In the genomic region with DNA sequence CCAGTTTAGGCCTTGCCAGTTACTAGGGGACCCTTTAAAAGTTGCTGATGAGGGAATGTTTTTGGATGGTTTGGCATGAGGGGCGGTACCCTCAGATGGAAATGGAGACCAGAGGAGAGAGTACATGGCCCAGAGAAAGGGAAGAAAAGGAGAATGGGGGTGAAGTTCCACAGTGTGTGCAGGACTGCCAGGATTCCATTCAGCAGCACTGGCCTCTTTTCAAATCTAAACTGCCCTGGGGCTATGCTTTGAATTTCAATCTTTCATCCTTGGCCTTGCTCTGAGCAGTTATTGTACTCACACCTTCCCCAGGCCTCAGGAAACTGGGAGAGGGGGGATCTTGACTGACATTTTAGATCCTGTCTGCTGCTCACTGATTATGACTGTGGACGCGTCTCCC, we compare ENCODE assay signal across 7 cellular contexts. TPM values are rescaled to one million over a fixed set of nuclear protein-coding genes. Genes with fewer than 3 reads are reported as not detected.
DNase-seq lines count a peak whose midpoint lies in the region; ATAC-seq and TF ChIP-seq lines count a peak whose summit lies in the region.
"Had no signal": no experiment of that assay in that cellular context is flagged by ENCODE, and none has a peak within 500 bp of the region (broad histone marks: within the 10 kb centered on the region; RNA-seq: fewer than 3 reads in every experiment).

No MANE protein-coding gene starts in this region.

- H3K4me1 ChIP-seq in left ventricle myocardium inferior (peaks cover 67% of the 10 kb centered on the region), heart left ventricle (peaks cover 13 to 64% (median 40%) of the 10 kb centered on the region in 12 donors), upper lobe of right lung (peaks cover 60% of the 10 kb centered on the region), spleen (peaks cover 22 to 85% (median 56%) of the 10 kb centered on the region in 6 donors), SJCRH30 (peaks cover 20% of the 10 kb centered on the region)

- ATAC-seq in heart left ventricle: no peak
- no peak for ATAC-seq in upper lobe of right lung
- ATAC-seq: body of pancreas had no signal

- TF ChIP-seq CTCF in left ventricle myocardium inferior (IDR thresholded peaks at IDR 0.05; ENCODE audit: borderline replicate concordance): no peak
- no peak for TF ChIP-seq CTCF in heart left ventricle (IDR thresholded peaks at IDR 0.05)
- TF ChIP-seq CTCF in fibroblast of villous mesenchyme (IDR thresholded peaks at IDR 0.05; ENCODE audit: insufficient read depth, low read depth, low read length): no peak
- TF ChIP-seq CTCF in upper lobe of right lung (IDR thresholded peaks at IDR 0.05): no peak
- TF ChIP-seq CTCF in spleen (IDR thresholded peaks at IDR 0.05 in 8 of 11, conservative IDR thresholded peaks at IDR 0.05 in 3 of 11): no peak

- DNase-seq in left ventricle myocardium inferior: no peak
- no peak for DNase-seq in heart left ventricle
- DNase-seq in fibroblast of villous mesenchyme (ENCODE audit: low read depth): no peak
- DNase-seq in upper lobe of right lung: no peak
- DNase-seq in spleen: no peak
- no peak for DNase-seq in SJCRH30

- TF ChIP-seq POLR2A in heart left ventricle (IDR thresholded peaks at IDR 0.05) (no peak), spleen (IDR thresholded peaks at IDR 0.05) (no peak)

- H3K4me3 ChIP-seq in left ventricle myocardium inferior: peak overlapping the region; percentile 90
- peak overlapping the region in 3 of 12 donors; percentile 3 to 99 (median 99) for H3K4me3 ChIP-seq in heart left ventricle
- peak overlapping the region; percentile 93 for H3K4me3 ChIP-seq in fibroblast of villous mesenchyme (ENCODE audit: low read depth, low read length)
- peak overlapping the region; percentile 87 for H3K4me3 ChIP-seq in upper lobe of right lung
- peak overlapping the region in 1 of 8 donors; percentile 86 for H3K4me3 ChIP-seq in spleen
- H3K4me3 ChIP-seq in SJCRH30: no peak overlapping the region
- H3K4me3 ChIP-seq: body of pancreas had no signal

- no peaks in the 10 kb centered on the region for H3K27me3 ChIP-seq in left ventricle myocardium inferior (ENCODE audit: low read depth)
- no peaks in the 10 kb centered on the region for H3K27me3 ChIP-seq in heart left ventricle
- H3K27me3 ChIP-seq in upper lobe of right lung: no peaks in the 10 kb centered on the region
- no peaks in the 10 kb centered on the region for H3K27me3 ChIP-seq in spleen (replicated peaks in 1 of 7)
- no peaks in the 10 kb centered on the region for H3K27me3 ChIP-seq in SJCRH30
- H3K27me3 ChIP-seq: body of pancreas had no signal

- 70 to 81% (median 74%) methylated on average over 3 of the region's 3 CpGs for WGBS in heart left ventricle, 4 donors
- WGBS in spleen, 5 donors: 81 to 94% (median 91%) methylated on average over 3 of the region's 3 CpGs

- peak overlapping the region; percentile 99 for H3K27ac ChIP-seq in left ventricle myocardium inferior (replicated peaks)
- H3K27ac ChIP-seq in heart left ventricle: peak overlapping the region in 4 of 12 donors; percentile 95 to 100 (median 99)
- peak overlapping the region; percentile 100 for H3K27ac ChIP-seq in upper lobe of right lung
- H3K27ac ChIP-seq in spleen: peak overlapping the region in 4 of 8 donors; percentile 97 to 99 (median 98)
- H3K27ac ChIP-seq in SJCRH30: no peak overlapping the region

- intact Hi-C loops in left ventricle myocardium inferior (cut with micrococcal nuclease): no loop called here
- intact Hi-C loops in heart left ventricle (cut with DNase I): loop anchor here in 1 of 10 donors (5.0 kb wide), 1 partner anchor 96 kb away; the partner anchor contains the start of gene TMEM179B
- intact Hi-C loops in upper lobe of right lung (cut with DNase I): no loop called here
- intact Hi-C loops in spleen (cut with DNase I; ENCODE audit: low total_unique reads): no loop called here

- H3K9me3 ChIP-seq in left ventricle myocardium inferior (replicated peaks) (no peaks in the 10 kb centered on the region), heart left ventricle (no peaks in the 10 kb centered on the region), upper lobe of right lung (no peaks in the 10 kb centered on the region), spleen (no peaks in the 10 kb centered on the region), SJCRH30 (replicated peaks) (no peaks in the 10 kb centered on the region)
- H3K9me3 ChIP-seq: body of pancreas had no signal

- H3K36me3 ChIP-seq in left ventricle myocardium inferior (peaks cover 63% of the 10 kb centered on the region), heart left ventricle (peaks cover 4 to 65% (median 62%) of the 10 kb centered on the region in 9 donors), upper lobe of right lung (peaks cover 63% of the 10 kb centered on the region), spleen (peaks cover 13 to 65% (median 63%) of the 10 kb centered on the region in 6 donors), SJCRH30 (peaks cover 72% of the 10 kb centered on the region)

RNA-seq across cellular contexts. Expression of gene SLC3A2, which starts 3.0 kb away (rescaled TPM):
- 35.0 TPM for total RNA-seq in left ventricle myocardium inferior
- total RNA-seq in heart left ventricle: 10 to 100 TPM; 26.6 to 76.0 (median 59.1) TPM
- polyA plus RNA-seq in heart left ventricle: 100 to 1,000 TPM in 1 of 2 donors, 10 to 100 TPM in 1; 27.1 to 103 TPM
- total RNA-seq in fibroblast of villous mesenchyme: 117 and 190 TPM in 2 replicates
- total RNA-seq in upper lobe of right lung: 255 TPM
- total RNA-seq in spleen: 100 to 1,000 TPM; 102 to 138 (median 114) TPM
- 10 to 100 TPM; 48.7 to 58.4 (median 52.8) TPM for polyA plus RNA-seq in spleen
- total RNA-seq in SJCRH30 (2014; rRNA removed; shearing (Covaris generic)): 106 and 109 TPM in 2 replicates

RNA-seq across cellular contexts. Expression of gene CHRM1, which starts 37.5 kb away (rescaled TPM):
- not detected for total RNA-seq in left ventricle myocardium inferior
- under 1 TPM in 2 of 9 donors, not detected in 7; 0.08 to 0.31 TPM for total RNA-seq in heart left ventricle
- polyA plus RNA-seq in heart left ventricle: not detected
- not detected in 2 replicates for total RNA-seq in fibroblast of villous mesenchyme
- 4.7 TPM for total RNA-seq in upper lobe of right lung
- not detected for total RNA-seq in spleen
- not detected for polyA plus RNA-seq in spleen
- not detected in 2 replicates for total RNA-seq in SJCRH30 (2014; rRNA removed; shearing (Covaris generic))
- total RNA-seq: body of pancreas had no signal

RNA-seq across cellular contexts. Expression of gene WDR74, which starts 44.3 kb away (rescaled TPM):
- total RNA-seq in left ventricle myocardium inferior: 24.3 TPM
- 10 to 100 TPM; 19.2 to 36.6 (median 24.8) TPM for total RNA-seq in heart left ventricle
- polyA plus RNA-seq in heart left ventricle: 10 to 100 TPM; 28.7 to 70.6 TPM
- total RNA-seq in fibroblast of villous mesenchyme: 36.1 and 39.7 TPM in 2 replicates
- 43.9 TPM for total RNA-seq in upper lobe of right lung
- 10 to 100 TPM; 29.0 to 62.2 (median 46.4) TPM for total RNA-seq in spleen
- 10 to 100 TPM; 56.0 to 66.2 (median 60.1) TPM for polyA plus RNA-seq in spleen
- total RNA-seq in SJCRH30 (2014; rRNA removed; shearing (Covaris generic)): 46.7 and 50.4 TPM in 2 replicates

RNA-seq across cellular contexts. Expression of gene TEX54, which starts 51.0 kb away (rescaled TPM):
- not detected for total RNA-seq in left ventricle myocardium inferior
- total RNA-seq in heart left ventricle: not detected
- not detected for polyA plus RNA-seq in heart left ventricle
- not detected in 2 replicates for total RNA-seq in fibroblast of villous mesenchyme
- not detected for total RNA-seq in upper lobe of right lung
- total RNA-seq in spleen: not detected
- not detected for polyA plus RNA-seq in spleen
- not detected in 2 replicates for total RNA-seq in SJCRH30 (2014; rRNA removed; shearing (Covaris generic))
- total RNA-seq: body of pancreas had no signal

RNA-seq across cellular contexts. Expression of gene STX5, which starts 51.8 kb away (rescaled TPM):
- total RNA-seq in left ventricle myocardium inferior: 16.7 TPM
- 10 to 100 TPM; 16.2 to 26.8 (median 18.9) TPM for total RNA-seq in heart left ventricle
- polyA plus RNA-seq in heart left ventricle: 10 to 100 TPM in 1 of 2 donors, 1 to 10 TPM in 1; 8.6 to 36.1 TPM
- total RNA-seq in fibroblast of villous mesenchyme: 35.1 and 47.5 TPM in 2 replicates
- total RNA-seq in upper lobe of right lung: 40.9 TPM
- 10 to 100 TPM; 40.5 to 50.7 (median 43.7) TPM for total RNA-seq in spleen
- 10 to 100 TPM; 20.9 to 27.0 (median 23.5) TPM for polyA plus RNA-seq in spleen
- total RNA-seq in SJCRH30 (2014; rRNA removed; shearing (Covaris generic)): 22.7 and 27.5 TPM in 2 replicates
